8 cellular contexts compared by ENCODE assay signal in genomic region chr12:128969480-128970055, GRCh38.
DNase-seq lines count a peak whose midpoint lies in the region; ATAC-seq and TF ChIP-seq lines count a peak whose summit lies in the region.

No MANE protein-coding gene starts in this region.

- TF ChIP-seq CTCF in 22Rv1 (IDR thresholded peaks at IDR 0.05), result peak; percentile 39
- TF ChIP-seq CTCF in GM12875 (IDR thresholded peaks at IDR 0.05; ENCODE audit: borderline replicate concordance, insufficient read depth, low read depth, low read length), result peak; percentile 84

- DNase-seq in NCI-H187 (lab: John Stamatoyannopoulos, UW) (peak; percentile 94 to 98), left colon (peak in 1 of 2 donors; percentile 11), AG08396 (ENCODE audit: low spot score) (no peak)
- DNase-seq in activated T-cell treated with anti-CD3 and anti-CD28 coated beads, Interleukin-2, amount 50 U/mL, for 48 hours, result peak; percentile 40 to 53
- DNase-seq in activated effector memory CD4-positive, alpha-beta T cell treated with anti-CD3 and anti-CD28 coated beads, Interleukin-2, amount 50 U/mL, for 16 hours, result no peak

- intact Hi-C loops in left colon (cut with DNase I, micrococcal nuclease), result no loop called here

- no peak overlapping the region for H3K27ac ChIP-seq in 22Rv1

- no peak overlapping the region for H3K4me3 ChIP-seq in GM12875 (ENCODE audit: low read depth, low read length)

- ATAC-seq in HG02884 (IDR thresholded peaks at IDR 0.05; ENCODE audit: unreplicated experiment) (peak; percentile 79), left colon (peak; percentile 67)

Comparison
In these comparisons a context has a peak if more than half of its experiments do, and no peak if none do; other contexts are left out.
1. DNase-seq: peak in NCI-H187 (2 of 2) and activated T-cell treated with anti-CD3 and anti-CD28 coated beads, Interleukin-2, amount 50 U/mL, for 48 hours (2 of 2); none in activated effector memory CD4-positive, alpha-beta T cell treated with anti-CD3 and anti-CD28 coated beads, Interleukin-2, amount 50 U/mL, for 16 hours (single experiment) and AG08396 (single experiment).